1 cellular context compared by ENCODE assay signal in the genomic region with DNA sequence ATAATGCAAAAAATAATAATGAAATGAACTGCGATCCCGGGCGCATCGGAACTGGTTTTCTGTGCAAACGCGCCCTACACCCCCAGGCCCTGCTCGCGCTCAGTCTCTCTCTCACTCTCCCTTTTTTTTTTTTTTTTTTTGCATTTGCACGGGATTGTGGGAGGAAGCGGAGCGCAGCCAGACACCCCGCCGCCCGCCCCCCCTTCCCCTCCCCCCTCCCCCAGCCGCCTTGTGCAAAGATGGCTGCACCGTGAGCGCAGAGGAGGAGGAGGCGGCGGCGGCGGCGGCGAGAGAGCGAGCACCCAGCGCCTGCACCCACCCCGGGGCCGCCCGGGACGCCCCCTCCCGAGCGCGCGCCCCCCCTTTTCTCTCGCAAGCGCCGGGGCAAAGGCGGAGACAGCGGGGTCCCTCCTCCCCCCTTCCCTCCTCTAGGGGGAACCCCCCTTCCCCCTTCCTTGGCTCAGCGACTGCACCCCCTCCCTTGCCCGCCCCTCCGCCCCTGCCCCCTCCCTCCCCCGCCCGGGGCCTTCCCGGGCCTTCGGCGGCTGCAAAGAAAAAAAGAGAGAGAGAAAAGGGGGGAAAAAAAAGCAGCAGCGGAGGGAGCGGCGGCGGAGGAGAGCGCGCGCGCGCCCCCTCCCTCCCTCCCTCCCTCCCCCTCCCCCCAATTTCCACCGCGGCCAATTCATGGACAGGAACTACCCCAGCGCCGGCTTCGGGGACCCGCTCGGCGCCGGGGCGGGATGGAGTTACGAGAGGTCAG.
TF ChIP-seq lines count a peak whose summit lies in the region.

A gene with protein sequence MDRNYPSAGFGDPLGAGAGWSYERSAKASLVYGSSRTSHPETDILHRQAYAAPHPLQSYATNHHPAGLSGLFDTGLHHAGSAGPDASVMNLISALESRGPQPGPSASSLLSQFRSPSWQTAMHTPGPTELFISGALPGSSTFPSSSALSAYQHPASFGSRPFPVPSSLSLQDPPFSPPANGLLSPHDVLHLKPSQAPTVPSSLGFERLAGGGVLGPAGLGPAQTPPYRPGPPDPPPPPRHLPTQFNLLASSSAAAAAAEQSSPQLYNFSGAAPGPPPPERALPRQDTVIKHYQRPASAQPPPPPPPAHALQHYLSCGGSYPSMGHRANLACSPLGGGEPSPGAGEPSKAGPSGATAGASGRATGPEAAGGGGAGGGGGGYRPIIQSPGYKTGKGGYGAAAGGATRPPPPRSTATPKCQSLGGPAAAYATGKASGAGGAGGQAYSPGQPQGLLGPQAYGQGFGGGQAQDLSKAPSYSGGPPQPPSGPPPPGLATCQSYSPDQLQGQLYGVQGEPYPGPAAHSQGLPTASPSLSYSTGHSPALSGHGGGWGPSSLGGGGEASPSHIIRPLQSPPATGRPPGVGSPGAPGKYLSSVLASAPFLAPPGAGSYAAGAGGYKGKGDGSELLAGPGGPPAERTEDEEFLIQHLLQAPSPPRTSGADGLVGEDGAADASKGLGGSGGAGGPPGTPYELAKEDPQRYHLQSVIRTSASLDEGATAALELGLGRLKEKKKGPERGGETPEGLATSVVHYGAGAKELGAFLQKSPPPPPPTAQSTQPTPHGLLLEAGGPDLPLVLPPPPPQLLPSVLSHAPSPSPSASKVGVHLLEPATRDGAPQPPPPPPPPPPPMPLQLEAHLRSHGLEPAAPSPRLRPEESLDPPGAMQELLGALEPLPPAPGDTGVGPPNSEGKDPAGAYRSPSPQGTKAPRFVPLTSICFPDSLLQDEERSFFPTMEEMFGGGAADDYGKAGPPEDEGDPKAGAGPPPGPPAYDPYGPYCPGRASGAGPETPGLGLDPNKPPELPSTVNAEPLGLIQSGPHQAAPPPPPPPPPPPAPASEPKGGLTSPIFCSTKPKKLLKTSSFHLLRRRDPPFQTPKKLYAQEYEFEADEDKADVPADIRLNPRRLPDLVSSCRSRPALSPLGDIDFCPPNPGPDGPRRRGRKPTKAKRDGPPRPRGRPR (N-terminal part only) (plus strand): TSS at position 212 of the 760 bp plus-strand sequence. CDS start 473 bp downstream, at position 685.

TF ChIP-seq in HepG2, 621 proteins besides CTCF, POLR2A, EP300 and RAD21 (continued from another document and continues in another):
- TF ChIP-seq, protein P1, sequence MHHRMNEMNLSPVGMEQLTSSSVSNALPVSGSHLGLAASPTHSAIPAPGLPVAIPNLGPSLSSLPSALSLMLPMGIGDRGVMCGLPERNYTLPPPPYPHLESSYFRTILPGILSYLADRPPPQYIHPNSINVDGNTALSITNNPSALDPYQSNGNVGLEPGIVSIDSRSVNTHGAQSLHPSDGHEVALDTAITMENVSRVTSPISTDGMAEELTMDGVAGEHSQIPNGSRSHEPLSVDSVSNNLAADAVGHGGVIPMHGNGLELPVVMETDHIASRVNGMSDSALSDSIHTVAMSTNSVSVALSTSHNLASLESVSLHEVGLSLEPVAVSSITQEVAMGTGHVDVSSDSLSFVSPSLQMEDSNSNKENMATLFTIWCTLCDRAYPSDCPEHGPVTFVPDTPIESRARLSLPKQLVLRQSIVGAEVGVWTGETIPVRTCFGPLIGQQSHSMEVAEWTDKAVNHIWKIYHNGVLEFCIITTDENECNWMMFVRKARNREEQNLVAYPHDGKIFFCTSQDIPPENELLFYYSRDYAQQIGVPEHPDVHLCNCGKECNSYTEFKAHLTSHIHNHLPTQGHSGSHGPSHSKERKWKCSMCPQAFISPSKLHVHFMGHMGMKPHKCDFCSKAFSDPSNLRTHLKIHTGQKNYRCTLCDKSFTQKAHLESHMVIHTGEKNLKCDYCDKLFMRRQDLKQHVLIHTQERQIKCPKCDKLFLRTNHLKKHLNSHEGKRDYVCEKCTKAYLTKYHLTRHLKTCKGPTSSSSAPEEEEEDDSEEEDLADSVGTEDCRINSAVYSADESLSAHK (CRISPR knock-in tag; IDR thresholded peaks at IDR 0.05; ENCODE audit: borderline replicate concordance) = no peak
- TF ChIP-seq NBN (conservative IDR thresholded peaks at IDR 0.05) (no peak), NKX3-1 (CRISPR knock-in tag; IDR thresholded peaks at IDR 0.05) (no peak), YY1 (IDR thresholded peaks at IDR 0.05; ENCODE audit: insufficient read depth, insufficient replicate concordance, low read depth, low read length) (peak; percentile 87), POLR2AphosphoS5 (IDR thresholded peaks at IDR 0.05; ENCODE audit: low read depth, low read length) (peak; percentile 71), MBD4 (IDR thresholded peaks at IDR 0.05; ENCODE audit: borderline replicate concordance, low read length) (no peak), SALL1 (CRISPR knock-in tag; IDR thresholded peaks at IDR 0.05) (no peak), ZNF143 (CRISPR knock-in tag; IDR thresholded peaks at IDR 0.05) (peak; percentile 72), KMT2A (CRISPR knock-in tag; IDR thresholded peaks at IDR 0.05) (0 out of 2 replicates have a peak, but pooled peaks have one; percentile 3), GABPA (IDR thresholded peaks at IDR 0.05; ENCODE audit: low read depth, low read length) (peak; percentile 13; the same call in 1 of the 2 replicates), GABPA (CRISPR knock-in tag; IDR thresholded peaks at IDR 0.05; ENCODE audit: low read depth) (peak; percentile 42; the same call in 1 of the 2 replicates), ARNT2 (CRISPR knock-in tag; IDR thresholded peaks at IDR 0.05; ENCODE audit: low read depth) (no peak), KDM2A (CRISPR knock-in tag; IDR thresholded peaks at IDR 0.05; ENCODE audit: borderline replicate concordance, low read depth) (no peak), ZNF558 (CRISPR knock-in tag; IDR thresholded peaks at IDR 0.05; ENCODE audit: borderline replicate concordance) (no peak), ZNF614 (CRISPR knock-in tag; IDR thresholded peaks at IDR 0.05; ENCODE audit: borderline replicate concordance) (no peak), ZMAT3 (CRISPR knock-in tag; conservative IDR thresholded peaks at IDR 0.05) (0 out of 2 replicates have a peak, but pooled peaks have one; percentile 18), MAZ (IDR thresholded peaks at IDR 0.05; ENCODE audit: borderline replicate concordance, low read depth, low read length) (0 out of 2 replicates have a peak, but pooled peaks have one; percentile 35), MAZ (CRISPR knock-in tag; IDR thresholded peaks at IDR 0.05; ENCODE audit: low read depth) (no peak), RAD51 (IDR thresholded peaks at IDR 0.05; ENCODE audit: borderline replicate concordance) (no peak), FOXO1 (CRISPR knock-in tag; IDR thresholded peaks at IDR 0.05) (0 out of 2 replicates have a peak, but pooled peaks have one; percentile 16), ZFP82 (CRISPR knock-in tag; IDR thresholded peaks at IDR 0.05; ENCODE audit: borderline replicate concordance) (no peak), DMAP1 (CRISPR knock-in tag; IDR thresholded peaks at IDR 0.05) (0 out of 2 replicates have a peak, but pooled peaks have one; percentile 18), ZNF850 (CRISPR knock-in tag; conservative IDR thresholded peaks at IDR 0.05) (no peak), SRSF4 (IDR thresholded peaks at IDR 0.05; ENCODE audit: low read depth, low read length, poor library complexity, severe bottlenecking) (peak; percentile 20), WIZ (CRISPR knock-in tag; IDR thresholded peaks at IDR 0.05) (0 out of 2 replicates have a peak, but pooled peaks have one; percentile 4), ZC3H4 (CRISPR knock-in tag; IDR thresholded peaks at IDR 0.05; ENCODE audit: borderline replicate concordance) (peak; percentile 5; the same call in 1 of the 2 replicates), ZNF883 (CRISPR knock-in tag; IDR thresholded peaks at IDR 0.05; ENCODE audit: not compliant biosample characterization) (no peak), MTF2 (CRISPR knock-in tag; IDR thresholded peaks at IDR 0.05; ENCODE audit: borderline replicate concordance) (0 out of 2 replicates have a peak, but pooled peaks have one; percentile 26), ZNF367 (CRISPR knock-in tag; IDR thresholded peaks at IDR 0.05; ENCODE audit: borderline replicate concordance) (no peak), MXI1 (IDR thresholded peaks at IDR 0.05; ENCODE audit: borderline replicate concordance, low read depth, low read length) (no peak)
- TF ChIP-seq, protein P2, sequence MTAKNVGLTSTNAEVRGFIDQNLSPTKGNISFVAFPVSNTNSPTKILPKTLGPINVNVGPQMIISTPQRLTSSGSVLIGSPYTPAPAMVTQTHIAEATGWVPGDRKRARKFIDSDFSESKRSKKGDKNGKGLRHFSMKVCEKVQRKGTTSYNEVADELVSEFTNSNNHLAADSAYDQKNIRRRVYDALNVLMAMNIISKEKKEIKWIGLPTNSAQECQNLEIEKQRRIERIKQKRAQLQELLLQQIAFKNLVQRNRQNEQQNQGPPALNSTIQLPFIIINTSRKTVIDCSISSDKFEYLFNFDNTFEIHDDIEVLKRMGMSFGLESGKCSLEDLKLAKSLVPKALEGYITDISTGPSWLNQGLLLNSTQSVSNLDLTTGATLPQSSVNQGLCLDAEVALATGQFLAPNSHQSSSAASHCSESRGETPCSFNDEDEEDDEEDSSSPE (CRISPR knock-in tag; IDR thresholded peaks at IDR 0.05) = peak; percentile 2; the same call in 1 of the 2 replicates
- TF ChIP-seq, protein P3, sequence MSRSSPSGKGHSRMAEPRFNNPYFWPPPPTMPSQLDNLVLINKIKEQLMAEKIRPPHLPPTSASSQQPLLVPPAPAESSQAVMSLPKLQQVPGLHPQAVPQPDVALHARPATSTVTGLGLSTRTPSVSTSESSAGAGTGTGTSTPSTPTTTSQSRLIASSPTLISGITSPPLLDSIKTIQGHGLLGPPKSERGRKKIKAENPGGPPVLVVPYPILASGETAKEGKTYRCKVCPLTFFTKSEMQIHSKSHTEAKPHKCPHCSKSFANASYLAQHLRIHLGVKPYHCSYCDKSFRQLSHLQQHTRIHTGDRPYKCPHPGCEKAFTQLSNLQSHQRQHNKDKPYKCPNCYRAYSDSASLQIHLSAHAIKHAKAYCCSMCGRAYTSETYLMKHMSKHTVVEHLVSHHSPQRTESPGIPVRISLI (CRISPR knock-in tag; IDR thresholded peaks at IDR 0.05; ENCODE audit: borderline replicate concordance) = peak; percentile 92
- TF ChIP-seq, protein P4, sequence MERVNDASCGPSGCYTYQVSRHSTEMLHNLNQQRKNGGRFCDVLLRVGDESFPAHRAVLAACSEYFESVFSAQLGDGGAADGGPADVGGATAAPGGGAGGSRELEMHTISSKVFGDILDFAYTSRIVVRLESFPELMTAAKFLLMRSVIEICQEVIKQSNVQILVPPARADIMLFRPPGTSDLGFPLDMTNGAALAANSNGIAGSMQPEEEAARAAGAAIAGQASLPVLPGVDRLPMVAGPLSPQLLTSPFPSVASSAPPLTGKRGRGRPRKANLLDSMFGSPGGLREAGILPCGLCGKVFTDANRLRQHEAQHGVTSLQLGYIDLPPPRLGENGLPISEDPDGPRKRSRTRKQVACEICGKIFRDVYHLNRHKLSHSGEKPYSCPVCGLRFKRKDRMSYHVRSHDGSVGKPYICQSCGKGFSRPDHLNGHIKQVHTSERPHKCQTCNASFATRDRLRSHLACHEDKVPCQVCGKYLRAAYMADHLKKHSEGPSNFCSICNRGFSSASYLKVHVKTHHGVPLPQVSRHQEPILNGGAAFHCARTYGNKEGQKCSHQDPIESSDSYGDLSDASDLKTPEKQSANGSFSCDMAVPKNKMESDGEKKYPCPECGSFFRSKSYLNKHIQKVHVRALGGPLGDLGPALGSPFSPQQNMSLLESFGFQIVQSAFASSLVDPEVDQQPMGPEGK (CRISPR knock-in tag; IDR thresholded peaks at IDR 0.05) = peak; percentile 59; the same call in 1 of the 2 replicates
- TF ChIP-seq, protein P5, sequence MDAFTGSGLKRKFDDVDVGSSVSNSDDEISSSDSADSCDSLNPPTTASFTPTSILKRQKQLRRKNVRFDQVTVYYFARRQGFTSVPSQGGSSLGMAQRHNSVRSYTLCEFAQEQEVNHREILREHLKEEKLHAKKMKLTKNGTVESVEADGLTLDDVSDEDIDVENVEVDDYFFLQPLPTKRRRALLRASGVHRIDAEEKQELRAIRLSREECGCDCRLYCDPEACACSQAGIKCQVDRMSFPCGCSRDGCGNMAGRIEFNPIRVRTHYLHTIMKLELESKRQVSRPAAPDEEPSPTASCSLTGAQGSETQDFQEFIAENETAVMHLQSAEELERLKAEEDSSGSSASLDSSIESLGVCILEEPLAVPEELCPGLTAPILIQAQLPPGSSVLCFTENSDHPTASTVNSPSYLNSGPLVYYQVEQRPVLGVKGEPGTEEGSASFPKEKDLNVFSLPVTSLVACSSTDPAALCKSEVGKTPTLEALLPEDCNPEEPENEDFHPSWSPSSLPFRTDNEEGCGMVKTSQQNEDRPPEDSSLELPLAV (CRISPR knock-in tag; conservative IDR thresholded peaks at IDR 0.05; ENCODE audit: low read depth) = no peak
- TF ChIP-seq, protein P6, sequence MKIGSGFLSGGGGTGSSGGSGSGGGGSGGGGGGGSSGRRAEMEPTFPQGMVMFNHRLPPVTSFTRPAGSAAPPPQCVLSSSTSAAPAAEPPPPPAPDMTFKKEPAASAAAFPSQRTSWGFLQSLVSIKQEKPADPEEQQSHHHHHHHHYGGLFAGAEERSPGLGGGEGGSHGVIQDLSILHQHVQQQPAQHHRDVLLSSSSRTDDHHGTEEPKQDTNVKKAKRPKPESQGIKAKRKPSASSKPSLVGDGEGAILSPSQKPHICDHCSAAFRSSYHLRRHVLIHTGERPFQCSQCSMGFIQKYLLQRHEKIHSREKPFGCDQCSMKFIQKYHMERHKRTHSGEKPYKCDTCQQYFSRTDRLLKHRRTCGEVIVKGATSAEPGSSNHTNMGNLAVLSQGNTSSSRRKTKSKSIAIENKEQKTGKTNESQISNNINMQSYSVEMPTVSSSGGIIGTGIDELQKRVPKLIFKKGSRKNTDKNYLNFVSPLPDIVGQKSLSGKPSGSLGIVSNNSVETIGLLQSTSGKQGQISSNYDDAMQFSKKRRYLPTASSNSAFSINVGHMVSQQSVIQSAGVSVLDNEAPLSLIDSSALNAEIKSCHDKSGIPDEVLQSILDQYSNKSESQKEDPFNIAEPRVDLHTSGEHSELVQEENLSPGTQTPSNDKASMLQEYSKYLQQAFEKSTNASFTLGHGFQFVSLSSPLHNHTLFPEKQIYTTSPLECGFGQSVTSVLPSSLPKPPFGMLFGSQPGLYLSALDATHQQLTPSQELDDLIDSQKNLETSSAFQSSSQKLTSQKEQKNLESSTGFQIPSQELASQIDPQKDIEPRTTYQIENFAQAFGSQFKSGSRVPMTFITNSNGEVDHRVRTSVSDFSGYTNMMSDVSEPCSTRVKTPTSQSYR (CRISPR knock-in tag; IDR thresholded peaks at IDR 0.05; ENCODE audit: borderline replicate concordance) = peak; percentile 68; the same call in 1 of the 2 replicates
- TF ChIP-seq, protein P7, sequence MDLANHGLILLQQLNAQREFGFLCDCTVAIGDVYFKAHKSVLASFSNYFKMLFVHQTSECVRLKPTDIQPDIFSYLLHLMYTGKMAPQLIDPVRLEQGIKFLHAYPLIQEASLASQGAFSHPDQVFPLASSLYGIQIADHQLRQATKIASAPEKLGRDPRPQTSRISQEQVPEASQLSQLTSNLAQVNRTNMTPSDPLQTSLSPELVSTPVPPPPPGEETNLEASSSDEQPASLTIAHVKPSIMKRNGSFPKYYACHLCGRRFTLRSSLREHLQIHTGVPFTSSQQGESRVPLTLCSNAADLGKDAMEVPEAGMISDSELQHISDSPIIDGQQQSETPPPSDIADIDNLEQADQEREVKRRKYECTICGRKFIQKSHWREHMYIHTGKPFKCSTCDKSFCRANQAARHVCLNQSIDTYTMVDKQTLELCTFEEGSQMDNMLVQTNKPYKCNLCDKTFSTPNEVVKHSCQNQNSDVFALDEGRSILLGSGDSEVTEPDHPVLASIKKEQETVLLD (CRISPR knock-in tag; IDR thresholded peaks at IDR 0.05; ENCODE audit: low read depth) = peak; percentile 66
